Comparison of ENCODE assay signal across 24 cellular contexts in the genomic region with DNA sequence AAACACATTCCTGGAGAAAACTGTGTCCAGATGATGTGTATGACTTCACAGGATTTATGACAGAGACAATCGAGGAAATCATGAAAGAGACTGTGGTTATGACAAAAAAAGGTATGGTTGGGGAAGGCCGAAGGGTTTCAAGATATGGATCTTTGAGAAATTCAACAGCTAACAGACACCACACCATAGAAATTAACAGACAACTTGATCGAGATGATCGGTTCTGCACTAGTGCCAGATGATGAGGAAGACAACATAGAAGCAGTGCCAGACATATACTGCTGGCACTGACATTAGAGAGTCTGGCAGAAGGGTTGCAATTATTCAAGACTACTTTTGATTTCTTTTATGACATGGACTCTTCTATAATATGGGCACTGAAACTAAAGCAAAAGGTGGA.
"Had no signal": no experiment of that assay in that cellular context is flagged by ENCODE, and none has a peak within 500 bp of the region (broad histone marks: within the 10 kb centered on the region; RNA-seq: fewer than 3 reads in every experiment).

No MANE protein-coding gene starts in this region.

- H3K36me3 ChIP-seq: brain microvascular endothelial cell, right lobe of liver, suprapubic skin, transverse colon had no signal

- H3K27me3 ChIP-seq: brain microvascular endothelial cell, dorsolateral prefrontal cortex, right lobe of liver, stomach, suprapubic skin, transverse colon had no signal

- H3K9me3 Mint-ChIP-seq: activated naive CD4-positive, alpha-beta T cell treated with anti-CD3 and anti-CD28 coated beads, Interleukin-2, amount 50 U/mL, for 24 hours; activated T-cell treated with anti-CD3 and anti-CD28 coated beads, Interleukin-2, amount 50 U/mL, for 72 hours had no signal

- H3K9ac ChIP-seq: parathyroid adenoma had no signal

- H3K27ac Mint-ChIP-seq: activated naive CD4-positive, alpha-beta T cell treated with anti-CD3 and anti-CD28 coated beads, Interleukin-2, amount 50 U/mL, for 24 hours; activated T-cell treated with anti-CD3 and anti-CD28 coated beads, Interleukin-2, amount 50 U/mL, for 72 hours; nephron progenitor cell had no signal

- H3K4me1 ChIP-seq: parathyroid adenoma, right lobe of liver, stomach, suprapubic skin, transverse colon had no signal

- H2AFZ ChIP-seq: parathyroid adenoma had no signal

- H3K4me3 ChIP-seq: dorsolateral prefrontal cortex, right lobe of liver, skin epidermis, stomach, suprapubic skin, transverse colon had no signal

- H3K9me3 ChIP-seq: right lobe of liver, stomach, suprapubic skin, transverse colon had no signal

- H3K27me3 Mint-ChIP-seq: activated naive CD4-positive, alpha-beta T cell treated with anti-CD3 and anti-CD28 coated beads, Interleukin-2, amount 50 U/mL, for 24 hours; effector memory CD8-positive, alpha-beta T cell; stimulated activated memory B cell treated with anti-CD40 and anti-IgM and Interleukin-4, amounts not matched to agents 10 μg/mL and 1 μg/mL and 100 μg/mL, for 72 hours had no signal

- H3K4me1 Mint-ChIP-seq: nephron progenitor cell had no signal

- H3K4me3 Mint-ChIP-seq: activated naive CD4-positive, alpha-beta T cell treated with anti-CD3 and anti-CD28 coated beads, Interleukin-2, amount 50 U/mL, for 24 hours; activated T-cell treated with anti-CD3 and anti-CD28 coated beads, Interleukin-2, amount 50 U/mL, for 72 hours; effector memory CD8-positive, alpha-beta T cell; nephron progenitor cell; stimulated activated memory B cell treated with anti-CD40 and anti-IgM and Interleukin-4, amounts not matched to agents 10 μg/mL and 1 μg/mL and 100 μg/mL, for 72 hours had no signal

- H3K79me2 ChIP-seq: parathyroid adenoma had no signal

- H3K27ac ChIP-seq: brain microvascular endothelial cell, parathyroid adenoma, right lobe of liver, skin epidermis, stomach, suprapubic skin, transverse colon, VCaP had no signal

- DNase-seq: activated CD4-positive, alpha-beta T cell treated with anti-CD3 and anti-CD28 coated beads, Interleukin-2, amount 50 U/mL, for 1 hour; activated gamma-delta T cell treated with Interleukin-2 at 50 U/mL for 16 hours; activated T-cell treated with anti-CD3 and anti-CD28 coated beads, Interleukin-2, amount 50 U/mL, for 72 hours; anterior cingulate cortex; brain microvascular endothelial cell; caudate nucleus; dorsolateral prefrontal cortex; effector memory CD8-positive, alpha-beta T cell; head of caudate nucleus; hypothalamus; left cardiac atrium; nephron progenitor cell; right lobe of liver; stimulated activated CD4-positive, alpha-beta T cell treated with anti-CD3 and anti-CD28 coated beads, Interleukin-2, amount 100 ng/mL, for 24 hours; stomach; transverse colon had no signal

- ATAC-seq: activated CD4-positive, CD25-positive, alpha-beta regulatory T cell treated with anti-CD3 and anti-CD28 coated beads, Interleukin-2, amount 50 U/mL, for 24 hours; activated T-cell treated with anti-CD3 and anti-CD28 coated beads, Interleukin-2, amount 50 U/mL, for 72 hours; effector memory CD8-positive, alpha-beta T cell; esophagus mucosa; left cardiac atrium; right lobe of liver; stimulated activated memory B cell treated with anti-CD40 and anti-IgM and Interleukin-4, amounts not matched to agents 10 μg/mL and 1 μg/mL and 100 μg/mL, for 72 hours had no signal
